Comparison of ENCODE assay signal across 12 cellular contexts in genomic region chrX:129585691-129586090, GRCh38.
"Had no signal": no experiment of that assay in that cellular context is flagged by ENCODE, and none has a peak within 500 bp of the region (broad histone marks: within the 10 kb centered on the region; RNA-seq: fewer than 3 reads in every experiment).

No MANE protein-coding gene starts in this region.

- H3K9me3 Mint-ChIP-seq: effector memory CD8-positive, alpha-beta T cell; naive thymus-derived CD4-positive, alpha-beta T cell; WTC11 had no signal

- ATAC-seq: activated CD8-positive, alpha-beta T cell treated with anti-CD3 and anti-CD28 coated beads, Interleukin-2, amount 10 ng/mL, durations not matched to agents 7 days and 5 days; effector memory CD8-positive, alpha-beta T cell; naive thymus-derived CD4-positive, alpha-beta T cell; sciatic nerve; WTC11 had no signal

- H3K27ac Mint-ChIP-seq: activated CD8-positive, alpha-beta T cell treated with anti-CD3 and anti-CD28 coated beads, Interleukin-2, amount 10 ng/mL, durations not matched to agents 7 days and 5 days; effector memory CD8-positive, alpha-beta T cell; naive thymus-derived CD4-positive, alpha-beta T cell; WTC11 had no signal

- H3K4me3 ChIP-seq: lung had no signal

- H3K4me3 Mint-ChIP-seq: activated CD8-positive, alpha-beta T cell treated with anti-CD3 and anti-CD28 coated beads, Interleukin-2, amount 10 ng/mL, durations not matched to agents 7 days and 5 days; effector memory CD8-positive, alpha-beta T cell; naive thymus-derived CD4-positive, alpha-beta T cell; WTC11 had no signal

- H3K27me3 Mint-ChIP-seq: effector memory CD8-positive, alpha-beta T cell; naive thymus-derived CD4-positive, alpha-beta T cell had no signal

- H3K4me1 Mint-ChIP-seq: WTC11 had no signal

- DNase-seq: activated CD4-positive, alpha-beta T cell treated with anti-CD3 and anti-CD28 coated beads for 48 hours; activated CD8-positive, alpha-beta memory T cell treated with anti-CD3 and anti-CD28 coated beads, Interleukin-2, amount 50 U/mL, for 48 hours; activated CD8-positive, alpha-beta T cell treated with anti-CD3 and anti-CD28 coated beads, Interleukin-2, amount 10 ng/mL, durations not matched to agents 7 days and 5 days; caudate nucleus; effector memory CD8-positive, alpha-beta T cell; hypothalamus; naive thymus-derived CD4-positive, alpha-beta T cell; stimulated activated naive CD4-positive, alpha-beta T cell; substantia nigra had no signal
